Comparison of ENCODE assay signal across 2 cellular contexts in genomic region chr21:43988506-43989230, GRCh38.
TF ChIP-seq lines count a peak whose summit lies in the region.

No MANE protein-coding gene starts in this region.

TF ChIP-seq in HepG2, 621 proteins besides CTCF, POLR2A, EP300 and RAD21:
- TF ChIP-seq, protein P1, sequence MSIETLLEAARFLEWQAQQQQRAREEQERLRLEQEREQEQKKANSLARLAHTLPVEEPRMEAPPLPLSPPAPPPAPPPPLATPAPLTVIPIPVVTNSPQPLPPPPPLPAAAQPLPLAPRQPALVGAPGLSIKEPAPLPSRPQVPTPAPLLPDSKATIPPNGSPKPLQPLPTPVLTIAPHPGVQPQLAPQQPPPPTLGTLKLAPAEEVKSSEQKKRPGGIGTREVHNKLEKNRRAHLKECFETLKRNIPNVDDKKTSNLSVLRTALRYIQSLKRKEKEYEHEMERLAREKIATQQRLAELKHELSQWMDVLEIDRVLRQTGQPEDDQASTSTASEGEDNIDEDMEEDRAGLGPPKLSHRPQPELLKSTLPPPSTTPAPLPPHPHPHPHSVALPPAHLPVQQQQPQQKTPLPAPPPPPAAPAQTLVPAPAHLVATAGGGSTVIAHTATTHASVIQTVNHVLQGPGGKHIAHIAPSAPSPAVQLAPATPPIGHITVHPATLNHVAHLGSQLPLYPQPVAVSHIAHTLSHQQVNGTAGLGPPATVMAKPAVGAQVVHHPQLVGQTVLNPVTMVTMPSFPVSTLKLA (IDR thresholded peaks at IDR 0.05), result peak; percentile 78
- no peak for TF ChIP-seq HOXA3 (CRISPR knock-in tag; IDR thresholded peaks at IDR 0.05)
- peak; percentile 55; the same call in 1 of the 2 replicates for TF ChIP-seq BHLHE40 (IDR thresholded peaks at IDR 0.05; ENCODE audit: low read length)

TF ChIP-seq in H1, 55 proteins besides CTCF, POLR2A, EP300 and RAD21:
- no peak for TF ChIP-seq KDM4A (IDR thresholded peaks at IDR 0.05; ENCODE audit: low read depth, low read length, severe bottlenecking)
- no peak for TF ChIP-seq SRF (IDR thresholded peaks at IDR 0.05; ENCODE audit: low read depth, low read length)
- no peak for TF ChIP-seq SP4 (IDR thresholded peaks at IDR 0.05; ENCODE audit: low read length)
- no peak for TF ChIP-seq NRF1 (IDR thresholded peaks at IDR 0.05; ENCODE audit: low read depth, low read length)
- TF ChIP-seq JUND (IDR thresholded peaks at IDR 0.05; ENCODE audit: low read length), result no peak
- TF ChIP-seq CBX8 (IDR thresholded peaks at IDR 0.05; ENCODE audit: borderline replicate concordance, low read depth, low read length), result no peak
- no peak for TF ChIP-seq SP1 (IDR thresholded peaks at IDR 0.05; ENCODE audit: low read depth, low read length)
- no peak for TF ChIP-seq TCF12 (IDR thresholded peaks at IDR 0.05; ENCODE audit: low read depth, low read length)
- TF ChIP-seq SP2 (IDR thresholded peaks at IDR 0.05; ENCODE audit: low read length), result no peak
- no peak for TF ChIP-seq HDAC6 (IDR thresholded peaks at IDR 0.05; ENCODE audit: low read depth, low read length)
- TF ChIP-seq CHD2 (IDR thresholded peaks at IDR 0.05; ENCODE audit: low read length), result no peak
- TF ChIP-seq RFX5 (IDR thresholded peaks at IDR 0.05; ENCODE audit: borderline replicate concordance, low read depth, low read length), result no peak
TF ChIP-seq in H1: peak in this region for 0.
